Comparison of ENCODE assay signal across 9 cellular contexts in the genomic region with DNA sequence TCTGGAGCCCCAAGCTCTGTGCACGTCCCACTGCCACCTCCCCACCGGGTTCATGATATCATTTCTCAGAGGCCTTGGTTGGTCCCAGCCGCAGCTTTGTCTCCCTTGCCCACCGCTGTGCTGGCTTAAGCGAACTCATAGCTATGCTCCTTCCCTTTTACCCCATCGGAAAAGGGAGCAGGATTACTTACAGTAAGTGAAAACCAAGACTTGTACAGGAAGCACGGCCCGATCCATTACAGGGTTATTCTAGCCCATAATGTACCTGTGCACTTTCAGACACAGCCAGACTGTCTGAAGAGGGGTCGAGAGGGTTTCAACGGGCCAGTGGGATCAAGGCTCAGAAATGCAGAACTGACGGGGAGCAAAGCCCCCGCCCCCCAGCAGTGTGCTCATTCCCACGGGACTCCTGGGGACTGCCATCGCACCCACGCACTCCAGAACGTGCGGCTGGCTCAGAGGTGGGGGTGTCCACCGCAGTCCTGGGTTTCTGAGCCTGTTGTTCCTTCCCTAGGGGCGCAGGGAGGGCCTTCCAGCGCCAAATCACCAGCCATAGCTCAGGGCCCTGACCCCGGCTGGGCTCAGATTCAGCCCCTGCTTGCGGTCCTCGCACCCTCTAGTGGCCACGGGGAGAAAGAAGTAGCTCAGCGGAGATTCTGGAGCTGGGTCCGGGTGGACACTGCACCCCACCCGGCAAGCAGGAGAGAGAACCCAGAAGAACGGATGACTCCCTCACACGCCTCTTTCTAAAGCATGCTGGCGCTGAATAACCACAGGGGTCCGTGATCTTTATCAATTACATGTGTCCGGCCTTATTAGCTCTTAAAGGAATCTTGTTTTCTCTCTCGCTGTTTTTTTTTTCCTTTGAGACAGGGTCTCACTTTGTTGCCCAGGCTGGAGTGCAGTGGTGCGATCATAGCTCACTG. TPM values are rescaled to one million over a fixed set of nuclear protein-coding genes. Genes with fewer than 3 reads are reported as not detected.
DNase-seq lines count a peak whose midpoint lies in the region; ATAC-seq, FAIRE-seq and TF ChIP-seq lines count a peak whose summit lies in the region.
"Had no signal": no experiment of that assay in that cellular context is flagged by ENCODE, and none has a peak within 500 bp of the region (broad histone marks: within the 10 kb centered on the region; RNA-seq: fewer than 3 reads in every experiment).

No MANE protein-coding gene starts in this region.

- ATAC-seq in CD4-positive, alpha-beta T cell (ENCODE audit: poor library complexity), result peak; percentile 79
- peak; percentile 91 for ATAC-seq in GM19397 (IDR thresholded peaks at IDR 0.05; ENCODE audit: unreplicated experiment)

- H3K9ac ChIP-seq in parathyroid adenoma, result no peak overlapping the region

- intact Hi-C loops in CD4-positive, alpha-beta T cell (cut with DNase I, micrococcal nuclease), result loop anchor here (1.0 to 5.0 kb wide), 9 partner anchors 46 to 442 kb away; partner anchors contain the start of gene USP7 (in 1 of the 2)
- intact Hi-C loops in tibial artery (cut with DNase I; ENCODE audit: low total_unique reads), result loop anchor here (10.0 kb wide), 1 partner anchor 94 kb away; no protein-coding TSS in a partner anchor

- POLR2A ChIA-PET in CD4-positive, alpha-beta T cell (lab: Charles Lee), result interaction anchor here (0.6 to 1.7 kb wide), 5 partner anchors 75 to 84 kb away, joined by 3 to 9 read pairs (median 3); partner anchors contain the start of gene HAPSTR1

- no peak for FAIRE-seq in HTR-8/SVneo (lab: Jason Lieb, UNC)
- FAIRE-seq: TTC549 had no signal

- H3K4me3 ChIP-seq in parathyroid adenoma (ENCODE audit: low read depth, low read length), result no peak overlapping the region
- H3K4me3 ChIP-seq in tibial artery, result peak overlapping the region; percentile 21 to 32

- H3K4me1 ChIP-seq in parathyroid adenoma (no peaks in the 10 kb centered on the region), tibial artery (peaks cover 0 to 10% (median 9%) of the 10 kb centered on the region in 4 donors)

- no peak overlapping the region for H3K27ac ChIP-seq in CD4-positive, alpha-beta T cell (ENCODE audit: low read depth, low read length)
- no peak overlapping the region for H3K27ac ChIP-seq in parathyroid adenoma
- H3K27ac ChIP-seq in tibial artery, result no peak overlapping the region

- H3K27me3 ChIP-seq in CD4-positive, alpha-beta T cell (ENCODE audit: control insufficient read depth, insufficient read depth, low read length), result peaks cover 5% of the 10 kb centered on the region
- H3K27me3 ChIP-seq in parathyroid adenoma (ENCODE audit: control insufficient read depth, insufficient read depth, low read length), result no peaks in the 10 kb centered on the region
- H3K27me3 ChIP-seq in tibial artery, result peaks cover 0 to 29% of the 10 kb centered on the region in 2 donors

- H3K27me3 Mint-ChIP-seq in CD4-positive, alpha-beta T cell, result peaks cover 12% of the 10 kb centered on the region

- peak; percentile 71 for TF ChIP-seq CTCF in CD4-positive, alpha-beta T cell (IDR thresholded peaks at IDR 0.05)
- TF ChIP-seq CTCF in parathyroid adenoma (IDR thresholded peaks at IDR 0.05) (peak; percentile 92), tibial artery (IDR thresholded peaks at IDR 0.05) (peak; percentile 74)

- H3K4me3 Mint-ChIP-seq in CD4-positive, alpha-beta T cell, result no peak overlapping the region

- H3K27ac Mint-ChIP-seq in CD4-positive, alpha-beta T cell, result no peak overlapping the region

- H3K36me3 ChIP-seq in parathyroid adenoma (ENCODE audit: control insufficient read depth, insufficient read depth, low read length) (no peaks in the 10 kb centered on the region), tibial artery (no peaks in the 10 kb centered on the region)

- CTCF ChIA-PET in CD4-positive, alpha-beta T cell (lab: Charles Lee), result interaction anchor here (0.7 to 1.8 kb wide), 15 partner anchors 38 to 441 kb away, joined by 3 to 15 read pairs (median 3); no protein-coding TSS in a partner anchor

- H3K36me3 Mint-ChIP-seq in CD4-positive, alpha-beta T cell (ENCODE audit: low read depth), result no peaks in the 10 kb centered on the region

- peak overlapping the region; percentile 14 for H3K4me2 ChIP-seq in parathyroid adenoma (ENCODE audit: low read length)

- H3K9me3 Mint-ChIP-seq in CD4-positive, alpha-beta T cell, result no peaks in the 10 kb centered on the region

- no peaks in the 10 kb centered on the region for H3K9me3 ChIP-seq in CD4-positive, alpha-beta T cell (ENCODE audit: control insufficient read depth, low read length)
- H3K9me3 ChIP-seq in parathyroid adenoma (ENCODE audit: control insufficient read depth, low read length), result no peaks in the 10 kb centered on the region
- H3K9me3 ChIP-seq in tibial artery, result peaks cover 0 to 2% (median 0%) of the 10 kb centered on the region in 3 donors

- H3K79me2 ChIP-seq in parathyroid adenoma, result no peaks in the 10 kb centered on the region

- peak; percentile 47 to 71 (median 56) for DNase-seq in CD4-positive, alpha-beta T cell
- DNase-seq in HTR-8/SVneo (ENCODE audit: insufficient read length, low spot score), result peak; percentile 92
- DNase-seq in SHP77 treated with DMSO at 0.1 percent for 48 hours (lab: John Stamatoyannopoulos, UW), result peak; percentile 25
- DNase-seq in activated naive CD4-positive, alpha-beta T cell (lab: John Stamatoyannopoulos, UW), result peak; percentile 8 to 62 (median 27)
- peak; percentile 12 for DNase-seq in globus pallidus (ENCODE audit: low spot score)
- peak; percentile 63 to 79 for DNase-seq in tibial artery

- peaks cover 4% of the 10 kb centered on the region for H3K4me1 Mint-ChIP-seq in CD4-positive, alpha-beta T cell (ENCODE audit: low read depth)

- H2AFZ ChIP-seq in parathyroid adenoma, result peak overlapping the region; percentile 84

RNA-seq across cellular contexts. Expression of gene USP7, which starts 44.9 kb away (rescaled TPM):
- total RNA-seq in CD4-positive, alpha-beta T cell, result 100 to 1,000 TPM; 259 to 268 TPM

Comparison
In these comparisons a context has a peak if more than half of its experiments do, and no peak if none do; other contexts are left out.
1. DNase-seq: peak in every context shown above with its lines; median percentile 92 in HTR-8/SVneo; 71 in tibial artery; 56 in CD4-positive, alpha-beta T cell; 27 in activated naive CD4-positive, alpha-beta T cell; 25 in SHP77 treated with DMSO at 0.1 percent for 48 hours; 12 in globus pallidus.